In the genomic region with DNA sequence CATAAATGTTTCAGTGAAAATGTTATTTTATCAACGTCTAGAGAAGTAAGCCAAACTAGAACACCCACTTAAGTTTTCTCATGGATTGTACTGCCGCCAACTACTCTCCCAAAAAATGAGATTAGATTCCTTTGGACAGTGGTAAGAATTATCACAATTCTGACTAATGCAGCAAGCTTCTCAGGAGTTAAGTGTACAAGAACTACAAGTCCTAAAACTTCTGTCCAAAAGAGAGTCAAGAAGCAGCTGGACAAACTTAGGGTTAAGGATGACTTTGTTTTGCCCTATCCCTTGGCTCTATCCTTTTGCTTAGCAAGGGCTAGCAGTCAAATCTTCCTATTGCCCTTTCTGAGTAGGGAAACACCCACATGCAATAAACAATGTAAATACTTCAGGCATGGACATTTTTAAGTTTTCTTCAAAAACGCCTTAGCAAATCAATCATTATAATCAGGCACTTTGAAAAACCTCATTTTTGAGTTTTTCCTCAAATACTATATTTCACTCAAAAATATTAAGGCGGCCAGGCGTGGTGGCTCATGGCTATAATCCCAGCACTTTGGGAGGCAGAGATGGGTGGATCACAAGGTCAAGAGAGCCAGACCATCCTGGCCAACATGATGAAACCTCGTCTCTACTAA, we compare ENCODE assay signal across 14 cellular contexts. TPM values are rescaled to one million over a fixed set of nuclear protein-coding genes. Genes with fewer than 3 reads are reported as not detected.
A peak's percentile ranks its signal among the peaks of the same experiment; 100 is the strongest.
DNase-seq lines count a peak whose midpoint lies in the region; ATAC-seq and TF ChIP-seq lines count a peak whose summit lies in the region.
"Had no signal": no experiment of that assay in that cellular context is flagged by ENCODE, and none has a peak within 500 bp of the region (broad histone marks: within the 10 kb centered on the region; RNA-seq: fewer than 3 reads in every experiment).

No MANE protein-coding gene starts in this region.

- H3K36me3 ChIP-seq in left lung (peaks cover 0 to 6% of the 10 kb centered on the region in 2 donors), urinary bladder (ENCODE audit: insufficient read depth) (no peaks in the 10 kb centered on the region)

- no peaks in the 10 kb centered on the region for H3K9me3 Mint-ChIP-seq in activated naive CD8-positive, alpha-beta T cell (ENCODE audit: low read depth)
- H3K9me3 Mint-ChIP-seq in activated naive CD8-positive, alpha-beta T cell treated with anti-CD3 and anti-CD28 coated beads for 36 hours: peaks cover 5% of the 10 kb centered on the region
- no peaks in the 10 kb centered on the region for H3K9me3 Mint-ChIP-seq in chondrocyte (ENCODE audit: low read depth)
- H3K9me3 Mint-ChIP-seq: immature natural killer cell had no signal

- intact Hi-C loops in left lung (cut with DNase I): no loop called here

- TF ChIP-seq CTCF in chondrocyte (IDR thresholded peaks at IDR 0.05) (no peak), left lung (IDR thresholded peaks at IDR 0.05) (no peak)

- H3K4me1 Mint-ChIP-seq in activated naive CD8-positive, alpha-beta T cell (ENCODE audit: low read depth): peaks cover 52% of the 10 kb centered on the region
- peaks cover 36% of the 10 kb centered on the region for H3K4me1 Mint-ChIP-seq in activated naive CD8-positive, alpha-beta T cell treated with anti-CD3 and anti-CD28 coated beads for 36 hours
- peaks cover 52% of the 10 kb centered on the region for H3K4me1 Mint-ChIP-seq in chondrocyte (ENCODE audit: low read depth)

- 49% methylated on average over 6 of the region's 6 CpGs for WGBS in urinary bladder

- no peak overlapping the region for H3K4me3 Mint-ChIP-seq in activated naive CD8-positive, alpha-beta T cell
- no peak overlapping the region for H3K4me3 Mint-ChIP-seq in activated naive CD8-positive, alpha-beta T cell treated with anti-CD3 and anti-CD28 coated beads for 36 hours
- no peak overlapping the region for H3K4me3 Mint-ChIP-seq in chondrocyte (ENCODE audit: unreplicated experiment)
- H3K4me3 Mint-ChIP-seq: immature natural killer cell had no signal

- no peaks in the 10 kb centered on the region for H3K9me3 ChIP-seq in left lung

- H3K4me3 ChIP-seq in left lung: no peak overlapping the region
- no peak overlapping the region for H3K4me3 ChIP-seq in urinary bladder (ENCODE audit: low read depth, low read length)

- H3K4me1 ChIP-seq in left lung (peaks cover 7 to 58% of the 10 kb centered on the region in 2 donors), urinary bladder (ENCODE audit: insufficient read depth) (peaks cover 5% of the 10 kb centered on the region)

- no peak for DNase-seq in activated naive CD8-positive, alpha-beta T cell treated with anti-CD3 and anti-CD28 coated beads for 36 hours
- no peak for DNase-seq in chondrocyte (ENCODE audit: low spot score)
- no peak for DNase-seq in left lung
- DNase-seq in SKM-1 (lab: John Stamatoyannopoulos, UW; ENCODE audit: unreplicated experiment): no peak
- DNase-seq in kidney glomerular epithelial cell (lab: John Stamatoyannopoulos, UW): no peak
- DNase-seq: amniotic stem cell; DMS53; immature natural killer cell; NCI-H187; stimulated activated CD4-positive, alpha-beta T cell treated with anti-CD3 and anti-CD28 coated beads, Interleukin-1b, Interleukin-23, amount 100 ng/mL, for 48 hours; stimulated activated naive CD4-positive, alpha-beta T cell treated with Interleukin-2 at 50 U/mL for 16 hours had no signal

- no peaks in the 10 kb centered on the region for H3K27me3 Mint-ChIP-seq in activated naive CD8-positive, alpha-beta T cell
- no peaks in the 10 kb centered on the region for H3K27me3 Mint-ChIP-seq in activated naive CD8-positive, alpha-beta T cell treated with anti-CD3 and anti-CD28 coated beads for 36 hours
- H3K27me3 Mint-ChIP-seq in chondrocyte (ENCODE audit: low read depth): no peaks in the 10 kb centered on the region

- H3K27ac Mint-ChIP-seq in activated naive CD8-positive, alpha-beta T cell: peak overlapping the region; percentile 46
- no peak overlapping the region for H3K27ac Mint-ChIP-seq in activated naive CD8-positive, alpha-beta T cell treated with anti-CD3 and anti-CD28 coated beads for 36 hours
- H3K27ac Mint-ChIP-seq in chondrocyte (ENCODE audit: unreplicated experiment): peak overlapping the region; percentile 85

- no peaks in the 10 kb centered on the region for H3K27me3 ChIP-seq in left lung

- ATAC-seq in left lung (peak; percentile 45), HG02970 (IDR thresholded peaks at IDR 0.05; ENCODE audit: low FRiP score, unreplicated experiment) (no peak)

- H3K36me3 Mint-ChIP-seq in activated naive CD8-positive, alpha-beta T cell: peaks cover 5% of the 10 kb centered on the region
- peaks cover 19% of the 10 kb centered on the region for H3K36me3 Mint-ChIP-seq in activated naive CD8-positive, alpha-beta T cell treated with anti-CD3 and anti-CD28 coated beads for 36 hours
- no peaks in the 10 kb centered on the region for H3K36me3 Mint-ChIP-seq in chondrocyte (ENCODE audit: low read depth)
- H3K36me3 Mint-ChIP-seq: immature natural killer cell had no signal

- no peak overlapping the region for H3K27ac ChIP-seq in left lung
- peak overlapping the region; percentile 2 for H3K27ac ChIP-seq in urinary bladder (ENCODE audit: low read depth)

RNA-seq across cellular contexts. Expression of gene RAF1, which starts 19.5 kb away (rescaled TPM):
- total RNA-seq in activated naive CD8-positive, alpha-beta T cell treated with anti-CD3 and anti-CD28 coated beads for 36 hours: 10 to 100 TPM; 79.3 to 79.8 TPM
- total RNA-seq in chondrocyte: 80.7 to 97.9 TPM (median 85.0 TPM) in 3 replicates
- 10 to 100 TPM; 75.8 to 89.9 TPM for total RNA-seq in left lung
- total RNA-seq in urinary bladder: 107 TPM
- 69.5 TPM for polyA plus RNA-seq in urinary bladder
